Comparison of ENCODE assay signal across 1 cellular context in genomic region chr1:94962745-94963265, GRCh38.
TF ChIP-seq lines count a peak whose summit lies in the region.

No MANE protein-coding gene starts in this region.

TF ChIP-seq in HepG2, 621 proteins besides CTCF, POLR2A, EP300 and RAD21 (continued from another document):
- TF ChIP-seq ATF4 (CRISPR knock-in tag; IDR thresholded peaks at IDR 0.05) (peak in 1 of 2 experiments; percentile 15; a peak in 1 of 4 replicates), ETV6 (CRISPR knock-in tag; conservative IDR thresholded peaks at IDR 0.05) (no peak), ZNF281 (CRISPR knock-in tag; IDR thresholded peaks at IDR 0.05; ENCODE audit: borderline replicate concordance) (no peak), EHMT2 (IDR thresholded peaks at IDR 0.05; ENCODE audit: borderline replicate concordance, low read depth, low read length) (no peak), ZNF552 (CRISPR knock-in tag; IDR thresholded peaks at IDR 0.05; ENCODE audit: borderline replicate concordance) (no peak), CSRNP2 (CRISPR knock-in tag; conservative IDR thresholded peaks at IDR 0.05; ENCODE audit: low read depth) (no peak), PITX1 (CRISPR knock-in tag; IDR thresholded peaks at IDR 0.05) (peak; percentile 82), SMARCC2 (IDR thresholded peaks at IDR 0.05) (no peak), TRIM24 (CRISPR knock-in tag; IDR thresholded peaks at IDR 0.05) (no peak)
